Comparison of ENCODE assay signal across 21 cellular contexts in the genomic region with DNA sequence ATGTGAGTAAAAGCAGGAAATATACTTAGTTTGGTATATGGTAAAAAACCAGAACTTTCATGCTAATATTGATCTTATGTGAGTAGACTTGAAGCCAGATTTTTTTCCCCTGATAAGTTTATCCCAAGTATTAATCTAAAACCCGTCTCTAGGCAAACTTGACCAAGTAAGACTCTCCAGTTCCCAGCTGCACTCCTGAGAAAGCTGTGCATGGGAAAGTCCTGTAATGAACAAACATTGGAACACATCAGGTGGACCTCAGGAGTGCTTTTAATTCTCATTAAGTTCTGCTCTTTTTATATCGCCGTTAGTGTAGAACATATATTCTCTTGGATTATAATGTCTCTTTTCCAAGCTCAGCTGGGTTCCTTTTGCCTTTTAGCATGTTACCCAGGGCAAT.
"Had no signal": no experiment of that assay in that cellular context is flagged by ENCODE, and none has a peak within 500 bp of the region (broad histone marks: within the 10 kb centered on the region; RNA-seq: fewer than 3 reads in every experiment).

No MANE protein-coding gene starts in this region.

- H3K9me3 Mint-ChIP-seq: endodermal cell; naive thymus-derived CD8-positive, alpha-beta T cell; neural progenitor cell; type B pancreatic cell had no signal

- H3K27me3 Mint-ChIP-seq: naive thymus-derived CD8-positive, alpha-beta T cell; progenitor cell of endocrine pancreas; type B pancreatic cell had no signal

- H3K4me1 ChIP-seq: heart left ventricle, suprapubic skin, thyroid gland, uterus had no signal

- DNase-seq: effector CD4-positive, alpha-beta T cell; endodermal cell; heart left ventricle; hippocampal formation; kidney glomerular epithelial cell; mammary epithelial cell; mucosa of descending colon; naive thymus-derived CD8-positive, alpha-beta T cell; nucleus accumbens; right cardiac atrium; small intestine; stimulated activated CD4-positive, alpha-beta T cell treated with anti-CD3 and anti-CD28 coated beads, Interleukin-12 subunit alpha, Interleukin-12 subunit beta, amount 100 ng/mL, for 4 hours; stimulated activated naive CD8-positive, alpha-beta T cell treated with anti-CD3 and anti-CD28 coated beads, Interleukin-15, Interleukin-2, amounts not matched to agents 100 U/mL and 50 U/mL, for 24 hours; thyroid gland; uterus had no signal

- H3K4me3 ChIP-seq: coronary artery, heart left ventricle, mucosa of descending colon, neural progenitor cell, ovary, suprapubic skin, thyroid gland, uterus had no signal

- ATAC-seq: heart left ventricle; mucosa of descending colon; naive thymus-derived CD8-positive, alpha-beta T cell; right cardiac atrium; stimulated activated naive CD8-positive, alpha-beta T cell treated with anti-CD3 and anti-CD28 coated beads, Interleukin-15, Interleukin-2, amounts not matched to agents 100 U/mL and 50 U/mL, for 24 hours had no signal

- H3K27ac ChIP-seq: coronary artery, heart left ventricle, neural progenitor cell, ovary, suprapubic skin, thyroid gland, uterus had no signal

- H3K27ac Mint-ChIP-seq: endodermal cell, neural progenitor cell, progenitor cell of endocrine pancreas, type B pancreatic cell had no signal

- H3K9me3 ChIP-seq: heart left ventricle, mucosa of descending colon, ovary, suprapubic skin, thyroid gland, uterus had no signal

- H3K4me3 Mint-ChIP-seq: endodermal cell; naive thymus-derived CD8-positive, alpha-beta T cell; neural progenitor cell; type B pancreatic cell had no signal

- H3K27me3 ChIP-seq: heart left ventricle, neural progenitor cell, ovary, suprapubic skin, thyroid gland, uterus had no signal

- H3K36me3 ChIP-seq: ovary, uterus had no signal
